ENCODE assay signal across 1 cellular context in genomic region chr19:6812612-6813011, GRCh38.
TF ChIP-seq lines count a peak whose summit lies in the region.

No MANE protein-coding gene starts in this region.

TF ChIP-seq in K562, 482 proteins besides CTCF, POLR2A, EP300 and RAD21:
- TF ChIP-seq IRF1 (CRISPR knock-in tag; IDR thresholded peaks at IDR 0.05; ENCODE audit: borderline replicate concordance) (no peak), ZNF695 (CRISPR knock-in tag; IDR thresholded peaks at IDR 0.05) (no peak), GMEB1 (CRISPR knock-in tag; IDR thresholded peaks at IDR 0.05) (no peak), ZFX (CRISPR knock-in tag; IDR thresholded peaks at IDR 0.05) (no peak), RERE (CRISPR knock-in tag; IDR thresholded peaks at IDR 0.05; ENCODE audit: borderline replicate concordance) (no peak), MTA3 (IDR thresholded peaks at IDR 0.05; ENCODE audit: borderline replicate concordance) (no peak), ZFP36 (IDR thresholded peaks at IDR 0.05; ENCODE audit: low read depth, low read length, partially characterized antibody) (no peak), HDGF (IDR thresholded peaks at IDR 0.05) (no peak), CHD4 (IDR thresholded peaks at IDR 0.05; ENCODE audit: insufficient read depth, insufficient replicate concordance, low read depth, low read length, poor library complexity, severe bottlenecking) (no peak), CUX1 (CRISPR knock-in tag; IDR thresholded peaks at IDR 0.05) (no peak), MED1 (CRISPR knock-in tag; IDR thresholded peaks at IDR 0.05; ENCODE audit: borderline replicate concordance) (no peak), PKNOX1 (IDR thresholded peaks at IDR 0.05) (no peak), HDAC3 (IDR thresholded peaks at IDR 0.05; ENCODE audit: borderline replicate concordance, partially characterized antibody) (no peak), ZNF408 (CRISPR knock-in tag; IDR thresholded peaks at IDR 0.05; ENCODE audit: low read depth) (no peak), VEZF1 (CRISPR knock-in tag; IDR thresholded peaks at IDR 0.05) (no peak), SNRNP70 (optimal IDR thresholded peaks at IDR 0.05; ENCODE audit: low read depth, low read length) (no peak)
TF ChIP-seq in K562: peak in this region for 0.
